In genomic region chr11:83909579-83909978, GRCh38 we compare ENCODE assay signal across 20 cellular contexts.
"Had no signal": no experiment of that assay in that cellular context is flagged by ENCODE, and none has a peak within 500 bp of the region (broad histone marks: within the 10 kb centered on the region; RNA-seq: fewer than 3 reads in every experiment).

No MANE protein-coding gene starts in this region.

- ATAC-seq: naive thymus-derived CD4-positive, alpha-beta T cell; psoas muscle; sciatic nerve; stimulated activated effector memory CD8-positive, alpha-beta T cell treated with anti-CD3 and anti-CD28 coated beads, Interleukin-12 subunit alpha, Interleukin-12 subunit beta, amount 100 ng/mL, for 72 hours had no signal

- DNase-seq: colonic mucosa; effector CD8-positive, alpha-beta T cell; endodermal cell; esophagus squamous epithelium; mesenchymal stem cell; midbrain; naive thymus-derived CD4-positive, alpha-beta T cell; occipital lobe; ovary; posterior cingulate gyrus; psoas muscle; retina; stimulated activated CD4-positive, alpha-beta T cell treated with anti-CD3 and anti-CD28 coated beads, Interleukin-2, amount 100 ng/mL, for 24 hours; stimulated activated CD4-positive, alpha-beta T cell treated with anti-CD3 and anti-CD28 coated beads, Interleukin-4, amount 100 ng/mL, for 24 hours; stimulated activated naive CD4-positive, alpha-beta T cell treated with Interleukin-2 at 50 U/mL for 16 hours; stomach; thyroid gland; trophoblast cell had no signal
